In genomic region chr16:24539850-24540484, GRCh38 we compare ENCODE assay signal across 8 cellular contexts. TPM values are rescaled to one million over a fixed set of nuclear protein-coding genes. Genes with fewer than 3 reads are reported as not detected.
DNase-seq lines count a peak whose midpoint lies in the region; ATAC-seq and TF ChIP-seq lines count a peak whose summit lies in the region.

No MANE protein-coding gene starts in this region.

- peak overlapping the region; percentile 95 for H3K4me3 ChIP-seq in mononuclear cell (ENCODE audit: low read length)

- H3K9me3 ChIP-seq in mononuclear cell (ENCODE audit: low read depth, low read length): no peaks in the 10 kb centered on the region

- H3K36me3 Mint-ChIP-seq in stimulated activated memory B cell treated with anti-CD40 and anti-IgM and Interleukin-4, amounts not matched to agents 10 μg/mL and 1 μg/mL and 100 μg/mL, for 72 hours: peaks cover 18% of the 10 kb centered on the region

- peak overlapping the region; percentile 100 for H3K4me3 Mint-ChIP-seq in stimulated activated memory B cell treated with anti-CD40 and anti-IgM and Interleukin-4, amounts not matched to agents 10 μg/mL and 1 μg/mL and 100 μg/mL, for 72 hours

- peak; percentile 5 for DNase-seq in AG09319 (ENCODE audit: extremely low read depth, low read depth)
- DNase-seq in activated CD4-positive, alpha-beta T cell treated with anti-CD3 and anti-CD28 coated beads for 1 hour: peak; percentile 32
- peak; percentile 36 for DNase-seq in effector CD8-positive, alpha-beta T cell (lab: John Stamatoyannopoulos, UW)
- no peak for DNase-seq in NCI-H1436 treated with DMSO at 0.1 percent for 48 hours (lab: John Stamatoyannopoulos, UW)

- H3K4me1 Mint-ChIP-seq in stimulated activated memory B cell treated with anti-CD40 and anti-IgM and Interleukin-4, amounts not matched to agents 10 μg/mL and 1 μg/mL and 100 μg/mL, for 72 hours: peaks cover 36% of the 10 kb centered on the region

- H3K4me1 ChIP-seq in mononuclear cell (ENCODE audit: insufficient read depth, low read length): peaks cover 42% of the 10 kb centered on the region

- H3K27me3 ChIP-seq in mononuclear cell (ENCODE audit: insufficient read depth, low read length): no peaks in the 10 kb centered on the region

- no peaks in the 10 kb centered on the region for H3K9me3 Mint-ChIP-seq in stimulated activated memory B cell treated with anti-CD40 and anti-IgM and Interleukin-4, amounts not matched to agents 10 μg/mL and 1 μg/mL and 100 μg/mL, for 72 hours

- ATAC-seq in GM19372 (IDR thresholded peaks at IDR 0.05; ENCODE audit: low read depth, unreplicated experiment) (peak; percentile 37), HG03521 (IDR thresholded peaks at IDR 0.05; ENCODE audit: unreplicated experiment) (peak; percentile 29)
- ATAC-seq in stimulated activated memory B cell treated with anti-CD40 and anti-IgM and Interleukin-4, amounts not matched to agents 10 μg/mL and 1 μg/mL and 100 μg/mL, for 72 hours: peak; percentile 63

- TF ChIP-seq CTCF in AG09319 (IDR thresholded peaks at IDR 0.05; ENCODE audit: low read depth, low read length): no peak

- no peaks in the 10 kb centered on the region for H3K27me3 Mint-ChIP-seq in stimulated activated memory B cell treated with anti-CD40 and anti-IgM and Interleukin-4, amounts not matched to agents 10 μg/mL and 1 μg/mL and 100 μg/mL, for 72 hours

- H3K27ac Mint-ChIP-seq in stimulated activated memory B cell treated with anti-CD40 and anti-IgM and Interleukin-4, amounts not matched to agents 10 μg/mL and 1 μg/mL and 100 μg/mL, for 72 hours: peak overlapping the region; percentile 100

RNA-seq across cellular contexts. Expression of gene RBBP6, which starts 0.6 kb away (rescaled TPM):
- total RNA-seq in mononuclear cell: 166 TPM
